ENCODE assay signal across 8 cellular contexts in the genomic region with DNA sequence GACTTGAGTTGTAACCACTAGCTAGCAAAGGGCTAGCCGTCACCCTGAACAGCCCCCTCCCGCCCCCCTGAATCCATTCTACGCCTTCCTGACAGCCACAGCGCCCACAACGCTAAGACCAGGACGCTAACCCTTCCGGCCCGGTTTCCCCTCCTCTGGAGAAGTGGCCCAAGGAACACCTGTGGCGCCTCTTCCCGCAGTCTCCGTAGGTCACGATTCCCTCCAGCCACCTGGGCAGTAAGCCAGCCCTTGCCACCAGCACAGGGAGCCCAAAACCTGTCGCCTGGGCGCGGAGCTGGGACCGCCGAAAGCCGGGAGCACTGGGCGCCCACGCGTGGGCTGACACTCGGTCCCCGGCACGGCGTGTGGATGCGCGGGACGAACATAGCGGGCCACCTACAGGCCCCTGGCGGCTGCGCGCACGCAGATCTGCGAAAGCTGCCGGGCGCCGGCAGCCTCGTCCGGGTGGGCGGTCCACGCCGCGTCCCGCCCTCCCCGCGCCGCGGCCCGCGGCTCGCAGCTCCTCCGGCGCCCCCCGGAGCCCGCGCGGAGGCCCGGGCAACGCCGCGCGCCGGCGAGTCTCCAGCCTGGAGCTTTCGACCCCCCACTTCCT. TPM values are rescaled to one million over a fixed set of nuclear protein-coding genes. Genes with fewer than 3 reads are reported as not detected.
DNase-seq lines count a peak whose midpoint lies in the region; ATAC-seq, FAIRE-seq and TF ChIP-seq lines count a peak whose summit lies in the region.

No MANE protein-coding gene starts in this region.

- H3K27ac ChIP-seq in GM12878 (ENCODE audit: control insufficient read depth, insufficient read depth) (peak overlapping the region; percentile 97), small intestine (ENCODE audit: low read depth in 1 of 2, low read length in 1 of 2) (peak overlapping the region; percentile 98 to 99)

- peak; percentile 15; the same call in 1 of the 2 replicates for TF ChIP-seq RAD21 in GM12878 (IDR thresholded peaks at IDR 0.05; ENCODE audit: insufficient read depth, low read depth, low read length)

- peak in 2 of 3 experiments; percentile 28 to 32; a peak in 3 of 6 replicates for TF ChIP-seq CTCF in GM12878 (IDR thresholded peaks at IDR 0.05 in 2 of 3, conservative IDR thresholded peaks at IDR 0.05 in 1 of 3; ENCODE audit: control insufficient read depth in 2 of 3, extremely low read depth in 1 of 3, insufficient read depth in 1 of 3, low read depth in 3 of 3, low read length in 3 of 3)

- RAD21 ChIA-PET in GM12878 (lab: Charles Lee; ENCODE audit: unreplicated experiment) = interaction anchor here (0.8 to 27.2 kb wide), 18 partner anchors 9 to 252 kb away, joined by 3 to 453 read pairs (median 23); no protein-coding TSS in a partner anchor

- intact Hi-C loops in GM12878 (cut with micrococcal nuclease; ENCODE audit: unreplicated experiment) = loop anchor here (1.0 to 2.0 kb wide), 3 partner anchors 23 to 387 kb away; no protein-coding TSS in a partner anchor

- no peak for TF ChIP-seq EP300 in GM12878 (IDR thresholded peaks at IDR 0.05; ENCODE audit: borderline replicate concordance in 1 of 2, control insufficient read depth in 1 of 2, low read depth in 2 of 2, low read length in 2 of 2)

- H3K36me3 ChIP-seq in GM12878 (ENCODE audit: control insufficient read depth in 2 of 2, insufficient read depth in 2 of 2, low read length in 1 of 2) (peaks cover 31 to 40% of the 10 kb centered on the region in 2 experiments), small intestine (ENCODE audit: control insufficient read depth in 2 of 2, insufficient read depth in 2 of 2, low read length in 2 of 2) (peaks cover 4 to 18% of the 10 kb centered on the region in 2 donors)

- SMC1A ChIA-PET in GM12878 (lab: Charles Lee; ENCODE audit: uncharacterized antibody, unreplicated experiment) = interaction anchor here (0.9 to 8.5 kb wide), 18 partner anchors 9 to 103 kb away, joined by 3 to 123 read pairs (median 12); no protein-coding TSS in a partner anchor

- CTCF ChIA-PET in GM12878 (lab: Yijun Ruan, JAX) = interaction anchor here (1.5 to 13.0 kb wide), 15 partner anchors 12 to 330 kb away, joined by 4 to 184 read pairs (median 25); no protein-coding TSS in a partner anchor

- peaks cover 34% of the 10 kb centered on the region for H4K20me1 ChIP-seq in GM12878 (ENCODE audit: control insufficient read depth, insufficient read depth)

- H3K4me3 ChIP-seq in GM12878 (peak overlapping the region; percentile 98), iPS-18c (ENCODE audit: insufficient read depth, low read depth, low read length) (peak overlapping the region; percentile 77), small intestine (ENCODE audit: low read depth in 1 of 2, low read length in 2 of 2) (peak overlapping the region; percentile 92 to 95)

- H3K4me1 ChIP-seq in GM12878 (ENCODE audit: control insufficient read depth, insufficient read depth, low read length) (peaks cover 54% of the 10 kb centered on the region), small intestine (ENCODE audit: control insufficient read depth in 2 of 2, insufficient read depth in 1 of 2, low read depth in 1 of 2, low read length in 1 of 2) (peaks cover 11 to 12% of the 10 kb centered on the region in 2 donors)

- ATAC-seq in GM18511 (IDR thresholded peaks at IDR 0.05; ENCODE audit: unreplicated experiment) (peak; percentile 40), HG02970 (IDR thresholded peaks at IDR 0.05; ENCODE audit: low FRiP score, unreplicated experiment) (peak; percentile 23), GM12878 (peak; percentile 17)

- no peak for FAIRE-seq in GM12878 (lab: Jason Lieb, UNC)
- FAIRE-seq in small intestine (lab: Jason Lieb, UNC) = no peak
- no peak for FAIRE-seq in RCC 7860 (lab: Jason Lieb, UNC)

- WGBS in GM12878 (ENCODE audit: insufficient coverage, insufficient replicate concordance, low lambda C conversion rate, missing lambda C conversion rate) = under 1% methylated on average over 49 of the region's 65 CpGs
- 0 to 1% (median 0%) methylated on average over 30 to 65 of the region's 65 CpGs for WGBS in small intestine, 3 donors

- H3K9ac ChIP-seq in GM12878 (ENCODE audit: control insufficient read depth, insufficient read depth, low read length) = peak overlapping the region; percentile 96

- TF ChIP-seq POLR2A in GM12878 (IDR thresholded peaks at IDR 0.05; ENCODE audit: low read depth, low read length) = no peak; the same call in 1 of the 2 replicates

- POLR2A ChIA-PET in GM12878 (lab: Charles Lee) = interaction anchor here (0.6 to 24.5 kb wide), 18 partner anchors 11 to 254 kb away, joined by 3 to 389 read pairs (median 8); no protein-coding TSS in a partner anchor

- H3K27me3 ChIP-seq in GM12878 (replicated peaks in 1 of 2; ENCODE audit: control insufficient read depth in 2 of 2, insufficient read depth in 2 of 2, low read length in 1 of 2) = no peaks in the 10 kb centered on the region
- H3K27me3 ChIP-seq in small intestine (ENCODE audit: control insufficient read depth in 2 of 2, insufficient read depth in 2 of 2, low read length in 2 of 2) = no peaks in the 10 kb centered on the region

- DNase-seq in AG08395 (ENCODE audit: low spot score) (peak; percentile 70), RPMI8226 (peak; percentile 59), GM12878 (ENCODE audit: low read depth, low spot score) (no peak), small intestine (no peak), RCC 7860 (ENCODE audit: low spot score) (no peak)

- H3K9me3 ChIP-seq in GM12878 (replicated peaks; ENCODE audit: control insufficient read depth, insufficient read depth, low read length) = no peaks in the 10 kb centered on the region
- H3K9me3 ChIP-seq in iPS-18c (ENCODE audit: control insufficient read depth, insufficient read depth, low read length) = no peaks in the 10 kb centered on the region
- H3K9me3 ChIP-seq in small intestine (ENCODE audit: control insufficient read depth, low read depth) = no peaks in the 10 kb centered on the region

- H3K4me2 ChIP-seq in GM12878 (ENCODE audit: control insufficient read depth, insufficient read depth) = peak overlapping the region; percentile 95

- BruUV-seq in GM12878 (replicated peaks; lab: Mats Ljungman, UMichigan) = no TSS peak

- peaks cover 62% of the 10 kb centered on the region for H3K79me2 ChIP-seq in GM12878 (ENCODE audit: control insufficient read depth, insufficient read depth, low read length)

- in situ Hi-C loops in GM12878 (cut with MboI) = loop anchor here (10.0 kb wide), 1 partner anchor 105 kb away; no protein-coding TSS in a partner anchor

- no peak overlapping the region for H2AFZ ChIP-seq in GM12878 (ENCODE audit: control insufficient read depth, low read depth, low read length)

TF ChIP-seq in GM12878, 131 proteins besides CTCF, POLR2A, EP300 and RAD21 (continues in another document):
- TF ChIP-seq, protein P1, sequence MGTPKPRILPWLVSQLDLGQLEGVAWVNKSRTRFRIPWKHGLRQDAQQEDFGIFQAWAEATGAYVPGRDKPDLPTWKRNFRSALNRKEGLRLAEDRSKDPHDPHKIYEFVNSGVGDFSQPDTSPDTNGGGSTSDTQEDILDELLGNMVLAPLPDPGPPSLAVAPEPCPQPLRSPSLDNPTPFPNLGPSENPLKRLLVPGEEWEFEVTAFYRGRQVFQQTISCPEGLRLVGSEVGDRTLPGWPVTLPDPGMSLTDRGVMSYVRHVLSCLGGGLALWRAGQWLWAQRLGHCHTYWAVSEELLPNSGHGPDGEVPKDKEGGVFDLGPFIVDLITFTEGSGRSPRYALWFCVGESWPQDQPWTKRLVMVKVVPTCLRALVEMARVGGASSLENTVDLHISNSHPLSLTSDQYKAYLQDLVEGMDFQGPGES (IDR thresholded peaks at IDR 0.05) = no peak
- peak; percentile 36; the same call in 1 of the 2 replicates for TF ChIP-seq POLR2AphosphoS2 (IDR thresholded peaks at IDR 0.05; ENCODE audit: low read depth, low read length)
- TF ChIP-seq PML (IDR thresholded peaks at IDR 0.05; ENCODE audit: low read length) = no peak
- no peak for TF ChIP-seq TCF7 (IDR thresholded peaks at IDR 0.05; ENCODE audit: borderline replicate concordance)
- TF ChIP-seq CHD2 (IDR thresholded peaks at IDR 0.05; ENCODE audit: borderline replicate concordance, low read depth, low read length) = peak; percentile 25; the same call in 1 of the 2 replicates

RNA-seq across cellular contexts. Expression of a gene that starts 0.6 kb away (rescaled TPM):
- 216 and 219 TPM in 2 replicates for total RNA-seq in GM12878 (2013; cell fraction: nucleolus; rRNA removed)
- 29.9 and 30.5 TPM in 2 replicates for total RNA-seq in GM12878 (2014; rRNA removed)
- 41.9 and 45.3 TPM in 2 replicates for total RNA-seq in GM12878 (2014; rRNA removed; fragmentation: Illumina TruSeq; extraction: Trizol)
- total RNA-seq in GM12878 (2021) = 68.0 and 74.1 TPM in 2 replicates
- 19.0 TPM for polyA plus RNA-seq in GM12878 (2011; ENCODE audit: low read depth)
- polyA plus RNA-seq in GM12878 (2011; rRNA removed) = 37.5 and 50.7 TPM in 2 replicates
- 60.7 and 77.3 TPM in 2 replicates for polyA plus RNA-seq in GM12878 (2011; cell fraction: cytosol; rRNA removed)
- polyA plus RNA-seq in GM12878 (2011; cell fraction: nucleus; rRNA removed) = 156 and 160 TPM in 2 replicates
- polyA plus RNA-seq in GM12878 (2012) = 32.8 and 47.6 TPM in 2 replicates
- 45.9 and 48.6 TPM in 2 replicates for polyA plus RNA-seq in GM12878 (2014; fragmentation: Illumina TruSeq; extraction: Trizol)
- 10 to 100 TPM in 1 of 2 experiments, 1 to 10 TPM in 1; 6.9 to 14.0 TPM for polyA plus RNA-seq in GM12878 (2014; fragmentation: Nextera tagmentation; extraction: Ambion mirVana)
- 55.9 and 56.1 TPM in 2 replicates for polyA plus RNA-seq in GM12878 (2014; rRNA removed)
- polyA plus RNA-seq in GM12878 (2016; fragmentation: Nextera tagmentation; extraction: Ambion mirVana) = 10 to 100 TPM; 62.1 to 65.0 TPM
- 171 and 202 TPM in 2 replicates for polyA minus RNA-seq in GM12878 (2011; rRNA and poly(A)+ RNA removed)
- polyA minus RNA-seq in GM12878 (2011; cell fraction: cytosol; rRNA and poly(A)+ RNA removed) = 47.0 and 51.0 TPM in 2 replicates
- 234 and 331 TPM in 2 replicates for polyA minus RNA-seq in GM12878 (2011; cell fraction: nucleus; rRNA and poly(A)+ RNA removed)
- polyA plus RNA-seq in small intestine = 10 to 100 TPM; 51.7 to 64.1 (median 54.0) TPM

RNA-seq across cellular contexts. Expression of a gene that starts 53.3 kb away (rescaled TPM):
- not detected in 2 replicates for total RNA-seq in GM12878 (2013; cell fraction: nucleolus; rRNA removed)
- not detected in 2 replicates for total RNA-seq in GM12878 (2014; rRNA removed)
- not detected in 2 replicates for total RNA-seq in GM12878 (2014; rRNA removed; fragmentation: Illumina TruSeq; extraction: Trizol)
- total RNA-seq in GM12878 (2021) = not detected in 2 replicates
- polyA plus RNA-seq in GM12878 (2011; ENCODE audit: low read depth) = not detected
- not detected in 2 replicates for polyA plus RNA-seq in GM12878 (2011; rRNA removed)
- not detected in 2 replicates for polyA plus RNA-seq in GM12878 (2011; cell fraction: cytosol; rRNA removed)
- polyA plus RNA-seq in GM12878 (2011; cell fraction: nucleus; rRNA removed) = not detected in 2 replicates
- not detected in 2 replicates for polyA plus RNA-seq in GM12878 (2012)
- not detected in 2 replicates for polyA plus RNA-seq in GM12878 (2014; fragmentation: Illumina TruSeq; extraction: Trizol)
- polyA plus RNA-seq in GM12878 (2014; fragmentation: Nextera tagmentation; extraction: Ambion mirVana) = not detected
- polyA plus RNA-seq in GM12878 (2014; rRNA removed) = not detected in 2 replicates
- not detected for polyA plus RNA-seq in GM12878 (2016; fragmentation: Nextera tagmentation; extraction: Ambion mirVana)
- polyA minus RNA-seq in GM12878 (2011; rRNA and poly(A)+ RNA removed) = not detected in 2 replicates
- not detected in 2 replicates for polyA minus RNA-seq in GM12878 (2011; cell fraction: cytosol; rRNA and poly(A)+ RNA removed)
- polyA minus RNA-seq in GM12878 (2011; cell fraction: nucleus; rRNA and poly(A)+ RNA removed) = not detected in 2 replicates
- not detected for polyA plus RNA-seq in small intestine

Comparison
In these comparisons a context has a peak if more than half of its experiments do, and no peak if none do; other contexts are left out.
1. DNase-seq: peak in AG08395 (single experiment) and RPMI8226 (single experiment); none in GM12878 (single experiment), small intestine (single experiment) and RCC 7860 (single experiment).
2. Peak in every context shown above with its lines, with median percentiles within 50 percentile points of each other: ATAC-seq and H3K4me3 ChIP-seq.